18 cellular contexts compared by ENCODE assay signal in genomic region chr5:133818869-133819600, GRCh38.
DNase-seq lines count a peak whose midpoint lies in the region; ATAC-seq and TF ChIP-seq lines count a peak whose summit lies in the region.
"Had no signal": no experiment of that assay in that cellular context is flagged by ENCODE, and none has a peak within 500 bp of the region (broad histone marks: within the 10 kb centered on the region; RNA-seq: fewer than 3 reads in every experiment).

No MANE protein-coding gene starts in this region.

- H3K9ac ChIP-seq in BLaER1 treated with 17β-estradiol and CSF1 and Interleukin-3, amounts not matched to agents 10 nM and 100 nM: 0 out of 22 replicates have a peak overlapping the region, but pooled peaks of 1 of the 11 experiments have one; percentile 20
- H3K9ac ChIP-seq in neural progenitor cell: no peak overlapping the region

- H3K4me1 Mint-ChIP-seq in glutamatergic neuron (ENCODE audit: low read depth, unreplicated experiment) (peaks cover 36% of the 10 kb centered on the region), neural progenitor cell (peaks cover 23% of the 10 kb centered on the region), mesothelial cell of epicardium (peaks cover 20% of the 10 kb centered on the region)
- H3K4me1 Mint-ChIP-seq in CD8-positive, alpha-beta T cell (ENCODE audit: low read depth): peaks cover 22% of the 10 kb centered on the region

- H3K27ac Mint-ChIP-seq in glutamatergic neuron (ENCODE audit: unreplicated experiment) (peak overlapping the region; percentile 50), neural progenitor cell (peak overlapping the region; percentile 54), mesothelial cell of epicardium (no peak overlapping the region)
- H3K27ac Mint-ChIP-seq in CD8-positive, alpha-beta T cell: no peak overlapping the region

- H3K36me3 ChIP-seq in BLaER1 treated with 17β-estradiol and CSF1 and Interleukin-3, amounts not matched to agents 10 nM and 100 nM: no peaks in the 10 kb centered on the region
- no peaks in the 10 kb centered on the region for H3K36me3 ChIP-seq in neural progenitor cell
- H3K36me3 ChIP-seq in CD8-positive, alpha-beta T cell (ENCODE audit: insufficient read depth, low read length): no peaks in the 10 kb centered on the region

- in situ Hi-C loops in KBM-7 (cut with MboI; ENCODE audit: low pct_unique_long_range_greater_than_20kb, low sequenced_read_pairs): no loop called here

- H3K9me3 ChIP-seq in BLaER1 treated with 17β-estradiol and CSF1 and Interleukin-3, amounts not matched to agents 10 nM and 100 nM (replicated peaks in 1 of 11): no peaks in the 10 kb centered on the region; a peak in 1 of 22 replicates
- H3K9me3 ChIP-seq in neural progenitor cell (ENCODE audit: low read depth): no peaks in the 10 kb centered on the region
- H3K9me3 ChIP-seq in CD8-positive, alpha-beta T cell (ENCODE audit: low read length): no peaks in the 10 kb centered on the region
- H3K9me3 ChIP-seq: A549, Caco-2 had no signal

- no peaks in the 10 kb centered on the region for H3F3A ChIP-seq in neural progenitor cell (ENCODE audit: low read depth)

- no peaks in the 10 kb centered on the region for H3K27me3 ChIP-seq in BLaER1 treated with 17β-estradiol and CSF1 and Interleukin-3, amounts not matched to agents 10 nM and 100 nM
- H3K27me3 ChIP-seq in neural progenitor cell: no peaks in the 10 kb centered on the region
- H3K27me3 ChIP-seq in CD8-positive, alpha-beta T cell (ENCODE audit: insufficient read depth, low read length): no peaks in the 10 kb centered on the region

- peak; percentile 8 for DNase-seq in KBM-7
- no peak for DNase-seq in glutamatergic neuron
- DNase-seq in neural progenitor cell (ENCODE audit: low spot score): no peak
- no peak for DNase-seq in cerebellum (ENCODE audit: low spot score)
- DNase-seq in GM19240 (ENCODE audit: insufficient read length, low spot score): no peak
- DNase-seq in CD8-positive, alpha-beta T cell: no peak
- DNase-seq in mesothelial cell of epicardium (ENCODE audit: low spot score in 2 of 2, unreplicated experiment in 2 of 2): no peak
- DNase-seq: Caco-2, DMS53, MV-4-11, NCI-H1417, NCI-H1930, NCI-H774 had no signal

- H3K27ac ChIP-seq in BLaER1 treated with 17β-estradiol and CSF1 and Interleukin-3, amounts not matched to agents 10 nM and 100 nM: no peak overlapping the region
- no peak overlapping the region for H3K27ac ChIP-seq in neural progenitor cell
- no peak overlapping the region for H3K27ac ChIP-seq in CD8-positive, alpha-beta T cell (ENCODE audit: low read depth, low read length)
- H3K27ac ChIP-seq: A549, C4-2B, SK-N-MC had no signal

- peak overlapping the region in 10 of 11 experiments; percentile 23 to 80 (median 72); a peak in 16 of 22 replicates for H3K4me2 ChIP-seq in BLaER1 treated with 17β-estradiol and CSF1 and Interleukin-3, amounts not matched to agents 10 nM and 100 nM
- no peak overlapping the region for H3K4me2 ChIP-seq in neural progenitor cell

- H3K36me3 Mint-ChIP-seq in glutamatergic neuron (ENCODE audit: unreplicated experiment): no peaks in the 10 kb centered on the region
- no peaks in the 10 kb centered on the region for H3K36me3 Mint-ChIP-seq in neural progenitor cell
- no peaks in the 10 kb centered on the region for H3K36me3 Mint-ChIP-seq in CD8-positive, alpha-beta T cell
- no peaks in the 10 kb centered on the region for H3K36me3 Mint-ChIP-seq in mesothelial cell of epicardium

- ATAC-seq in CD8-positive, alpha-beta T cell: no peak
- ATAC-seq: HCT116 had no signal

- H3K4me1 ChIP-seq in BLaER1 treated with 17β-estradiol and CSF1 and Interleukin-3, amounts not matched to agents 10 nM and 100 nM: peaks cover 46 to 63% (median 55%) of the 10 kb centered on the region in 10 experiments
- H3K4me1 ChIP-seq in neural progenitor cell: peaks cover 8% of the 10 kb centered on the region
- H3K4me1 ChIP-seq in CD8-positive, alpha-beta T cell (ENCODE audit: insufficient read depth, low read length): peaks cover 8% of the 10 kb centered on the region

- CTCF ChIA-PET in CD8-positive, alpha-beta T cell (lab: Charles Lee): no interaction called here

- H3K79me2 ChIP-seq in neural progenitor cell (ENCODE audit: low read depth): no peaks in the 10 kb centered on the region

- TF ChIP-seq CTCF in glutamatergic neuron (IDR thresholded peaks at IDR 0.05; ENCODE audit: partially characterized antibody, unreplicated experiment) (no peak), neural progenitor cell (IDR thresholded peaks at IDR 0.05) (no peak), mesothelial cell of epicardium (IDR thresholded peaks at IDR 0.05; ENCODE audit: unreplicated experiment) (no peak)
- no peak for TF ChIP-seq CTCF in CD8-positive, alpha-beta T cell (IDR thresholded peaks at IDR 0.05)

- no peak overlapping the region for H3K4me3 ChIP-seq in BLaER1 treated with 17β-estradiol and CSF1 and Interleukin-3, amounts not matched to agents 10 nM and 100 nM
- no peak overlapping the region for H3K4me3 ChIP-seq in neural progenitor cell
- H3K4me3 ChIP-seq in CD8-positive, alpha-beta T cell (ENCODE audit: low read depth, low read length): no peak overlapping the region
- H3K4me3 ChIP-seq: A549, SK-N-MC had no signal

- POLR2A ChIA-PET in CD8-positive, alpha-beta T cell (lab: Charles Lee): no interaction called here

- intact Hi-C loops in CD8-positive, alpha-beta T cell (cut with DNase I, micrococcal nuclease): no loop called here

- peaks cover 3% of the 10 kb centered on the region for H3K27me3 Mint-ChIP-seq in glutamatergic neuron (ENCODE audit: unreplicated experiment)
- H3K27me3 Mint-ChIP-seq in neural progenitor cell (ENCODE audit: insufficient read depth, low read depth): peaks cover 6% of the 10 kb centered on the region
- peaks cover 23% of the 10 kb centered on the region for H3K27me3 Mint-ChIP-seq in CD8-positive, alpha-beta T cell (ENCODE audit: low read depth)
- peaks cover 37% of the 10 kb centered on the region for H3K27me3 Mint-ChIP-seq in mesothelial cell of epicardium (ENCODE audit: low read depth)

- H2AFZ ChIP-seq in neural progenitor cell (replicated peaks): no peak overlapping the region

- H3K4me3 Mint-ChIP-seq in glutamatergic neuron (ENCODE audit: unreplicated experiment) (no peak overlapping the region), neural progenitor cell (no peak overlapping the region), mesothelial cell of epicardium (no peak overlapping the region)
- H3K4me3 Mint-ChIP-seq in CD8-positive, alpha-beta T cell: no peak overlapping the region

- no peaks in the 10 kb centered on the region for H4K20me1 ChIP-seq in BLaER1 treated with 17β-estradiol and CSF1 and Interleukin-3, amounts not matched to agents 10 nM and 100 nM
- no peaks in the 10 kb centered on the region for H4K20me1 ChIP-seq in neural progenitor cell (ENCODE audit: low read depth)

- H3K9me3 Mint-ChIP-seq in glutamatergic neuron (ENCODE audit: unreplicated experiment): peaks cover 2% of the 10 kb centered on the region
- no peaks in the 10 kb centered on the region for H3K9me3 Mint-ChIP-seq in neural progenitor cell
- H3K9me3 Mint-ChIP-seq in CD8-positive, alpha-beta T cell: no peaks in the 10 kb centered on the region
- H3K9me3 Mint-ChIP-seq in mesothelial cell of epicardium: no peaks in the 10 kb centered on the region

Comparison
In these comparisons a context has a peak if more than half of its experiments do, and no peak if none do; other contexts are left out.
1. H3K27ac Mint-ChIP-seq: peak in glutamatergic neuron (single experiment) and neural progenitor cell (single experiment); none in CD8-positive, alpha-beta T cell (single experiment) and mesothelial cell of epicardium (single experiment).